34 cellular contexts compared by ENCODE assay signal in the genomic region with DNA sequence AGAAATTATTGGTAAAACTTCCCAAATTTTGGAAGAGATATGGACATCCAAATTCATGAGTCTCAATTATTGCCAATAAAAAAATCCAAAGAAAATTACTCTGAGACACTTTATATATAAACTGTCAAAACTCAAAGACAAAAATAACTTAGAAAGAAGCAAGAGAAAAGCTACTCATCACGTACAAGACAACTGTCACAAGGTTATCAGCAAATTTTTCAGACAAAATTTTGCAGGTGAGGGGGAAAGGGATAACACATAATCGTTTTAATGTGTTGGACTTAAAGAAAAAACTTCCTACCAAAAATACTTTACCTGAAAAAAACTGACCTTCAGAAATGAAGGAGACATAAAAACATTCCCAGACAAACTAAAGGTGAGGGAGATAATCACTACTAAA.
"Had no signal": no experiment of that assay in that cellular context is flagged by ENCODE, and none has a peak within 500 bp of the region (broad histone marks: within the 10 kb centered on the region; RNA-seq: fewer than 3 reads in every experiment).

No MANE protein-coding gene starts in this region.

- H3K36me3 ChIP-seq: MG63 had no signal

- H3K4me3 ChIP-seq: MG63 had no signal

- DNase-seq: Karpas-422, Kasumi-1, MG63, MM.1S, MV-4-11, NCI-H1048, NCI-H1092, NCI-H1092 treated with DMSO at 0.1 percent for 48 hours, NCI-H1105, NCI-H1105 treated with DMSO at 0.1 percent for 48 hours, NCI-H1417, NCI-H1417 treated with DMSO at 0.1 percent for 48 hours, NCI-H1436, NCI-H1436 treated with DMSO at 0.1 percent for 48 hours, NCI-H146, NCI-H1694, NCI-H1694 treated with DMSO at 0.1 percent for 48 hours, NCI-H187, NCI-H187 treated with DMSO at 0.1 percent for 48 hours, NCI-H1930, NCI-H2029, NCI-H2029 treated with DMSO at 0.1 percent for 48 hours, NCI-H2081, NCI-H2081 treated with DMSO at 0.1 percent for 48 hours, NCI-H2107, NCI-H2171, NCI-H2171 treated with DMSO at 0.1 percent for 48 hours, NCI-H2227 treated with DMSO at 0.1 percent for 48 hours, NCI-H226, NCI-H345, NCI-H446, NCI-H446 treated with DMSO at 0.1 percent for 48 hours, NCI-H510A, NCI-H510A treated with DMSO at 0.1 percent for 48 hours had no signal

- H3K27me3 ChIP-seq: MG63 had no signal
